ENCODE assay signal across 22 cellular contexts in the genomic region with DNA sequence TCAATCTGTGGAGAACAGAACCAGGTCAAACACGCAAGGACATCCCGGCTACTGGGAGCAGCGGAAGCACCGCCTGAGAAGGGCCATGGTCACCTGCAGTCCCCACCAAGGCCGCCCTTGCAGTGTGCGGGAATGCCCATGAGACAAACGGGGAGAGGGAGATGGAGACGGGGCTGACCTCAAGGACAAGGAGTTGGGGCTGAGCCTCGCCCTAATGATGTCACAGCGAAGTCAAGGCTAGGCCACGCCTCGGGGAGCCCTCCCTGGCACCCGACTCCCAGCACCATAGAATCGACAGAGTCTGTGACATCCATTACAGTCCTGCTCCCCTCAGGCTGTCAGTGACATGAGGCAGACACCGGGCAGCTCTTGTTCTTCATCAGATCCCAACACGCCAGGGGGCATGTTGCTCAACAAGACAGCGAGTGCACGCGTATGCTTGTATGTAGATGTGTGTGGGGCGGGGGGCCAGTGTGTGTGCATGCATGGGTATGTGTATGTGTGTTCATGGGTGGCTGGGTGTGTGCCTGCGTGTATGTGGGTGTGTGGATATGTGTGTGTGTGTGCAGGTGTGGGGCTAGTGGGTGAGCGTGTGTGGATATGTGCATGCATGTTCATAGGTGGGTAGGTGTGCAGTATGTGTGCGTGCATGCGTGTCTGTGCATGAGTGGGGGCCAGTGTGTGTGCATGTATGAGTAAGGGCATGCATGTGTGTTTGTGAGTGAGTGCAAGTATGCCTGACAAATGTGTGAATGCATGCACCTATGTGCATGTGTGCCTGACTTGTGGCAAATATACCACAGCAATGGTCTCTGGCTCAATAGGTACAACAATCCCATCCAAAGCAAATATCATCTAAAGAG. TPM values are rescaled to one million over a fixed set of nuclear protein-coding genes. Genes with fewer than 3 reads are reported as not detected.
DNase-seq lines count a peak whose midpoint lies in the region; ATAC-seq and TF ChIP-seq lines count a peak whose summit lies in the region.
"Had no signal": no experiment of that assay in that cellular context is flagged by ENCODE, and none has a peak within 500 bp of the region (broad histone marks: within the 10 kb centered on the region; RNA-seq: fewer than 3 reads in every experiment).

No MANE protein-coding gene starts in this region.

- ATAC-seq in Right ventricle myocardium superior (ENCODE audit: poor library complexity) = no peak
- ATAC-seq in central memory CD8-positive, alpha-beta T cell (replicated peaks; ENCODE audit: extremely low read depth, poor library complexity, severe bottlenecking) = no peak
- ATAC-seq in GM19035 (IDR thresholded peaks at IDR 0.05; ENCODE audit: unreplicated experiment) = no peak
- ATAC-seq: gastrocnemius medialis had no signal

- H3K4me3 ChIP-seq in right atrium auricular region = no peak overlapping the region
- H3K4me3 ChIP-seq: gastrocnemius medialis, neural progenitor cell had no signal

- peaks cover 8% of the 10 kb centered on the region for H3K36me3 Mint-ChIP-seq in central memory CD8-positive, alpha-beta T cell (ENCODE audit: insufficient read depth)
- H3K36me3 Mint-ChIP-seq in nephron progenitor cell (ENCODE audit: low read depth) (peaks cover 22% of the 10 kb centered on the region), type B pancreatic cell (peaks cover 1% of the 10 kb centered on the region)

- H3K9me3 ChIP-seq in right atrium auricular region = no peaks in the 10 kb centered on the region
- H3K9me3 ChIP-seq: gastrocnemius medialis had no signal

- H3K27me3 ChIP-seq in right atrium auricular region = no peaks in the 10 kb centered on the region
- H3K27me3 ChIP-seq: gastrocnemius medialis, neural progenitor cell had no signal

- H3K27ac ChIP-seq in right atrium auricular region = no peak overlapping the region
- H3K27ac ChIP-seq: epithelial cell of prostate, gastrocnemius medialis, neural progenitor cell, WERI-Rb-1 had no signal

- H3K36me3 ChIP-seq in right atrium auricular region = no peaks in the 10 kb centered on the region
- H3K36me3 ChIP-seq: neural progenitor cell had no signal

- no peak overlapping the region for H3K4me3 Mint-ChIP-seq in central memory CD8-positive, alpha-beta T cell
- H3K4me3 Mint-ChIP-seq in nephron progenitor cell (no peak overlapping the region), type B pancreatic cell (no peak overlapping the region)
- H3K4me3 Mint-ChIP-seq: CD14-positive monocyte, mesothelial cell of epicardium, neural progenitor cell had no signal

- no peak for TF ChIP-seq CTCF in right atrium auricular region (IDR thresholded peaks at IDR 0.05)
- TF ChIP-seq CTCF in nephron progenitor cell (IDR thresholded peaks at IDR 0.05) = no peak
- TF ChIP-seq CTCF in type B pancreatic cell (conservative IDR thresholded peaks at IDR 0.05) = no peak

- H3K4me1 Mint-ChIP-seq in central memory CD8-positive, alpha-beta T cell = no peaks in the 10 kb centered on the region
- H3K4me1 Mint-ChIP-seq in nephron progenitor cell = no peaks in the 10 kb centered on the region
- H3K4me1 Mint-ChIP-seq in type B pancreatic cell (ENCODE audit: unreplicated experiment) = no peaks in the 10 kb centered on the region
- H3K4me1 Mint-ChIP-seq: CD14-positive monocyte, mesothelial cell of epicardium, neural progenitor cell had no signal

- H3K4me1 ChIP-seq in right atrium auricular region = no peaks in the 10 kb centered on the region
- H3K4me1 ChIP-seq: gastrocnemius medialis, neural progenitor cell had no signal

- intact Hi-C loops in Right ventricle myocardium superior (cut with DNase I) = no loop called here

- no peak overlapping the region for H3K27ac Mint-ChIP-seq in central memory CD8-positive, alpha-beta T cell (ENCODE audit: low read depth)
- H3K27ac Mint-ChIP-seq in nephron progenitor cell (peak overlapping the region; percentile 53), type B pancreatic cell (no peak overlapping the region)
- H3K27ac Mint-ChIP-seq: activated T-helper 2 cell treated with anti-CD3 and anti-CD28 coated beads, Interferon-gamma antibody, Interleukin-2, Interleukin-4, amounts not matched to agents 10 μg/mL and 5 μg/mL and 100 μg/mL, durations not matched to agents 14 hours and 24 hours and 36 hours; CD14-positive monocyte; mesothelial cell of epicardium; neural progenitor cell had no signal

- H3K27me3 Mint-ChIP-seq in central memory CD8-positive, alpha-beta T cell = no peaks in the 10 kb centered on the region
- H3K27me3 Mint-ChIP-seq in nephron progenitor cell (ENCODE audit: low read depth, poor library complexity) (peaks cover 2% of the 10 kb centered on the region), type B pancreatic cell (no peaks in the 10 kb centered on the region)

- no peak for TF ChIP-seq POLR2A in erythroblast (IDR thresholded peaks at IDR 0.05; ENCODE audit: low read length)

- no peaks in the 10 kb centered on the region for H3K9me3 Mint-ChIP-seq in central memory CD8-positive, alpha-beta T cell
- H3K9me3 Mint-ChIP-seq in nephron progenitor cell (peaks cover 12% of the 10 kb centered on the region), type B pancreatic cell (no peaks in the 10 kb centered on the region)
- H3K9me3 Mint-ChIP-seq: activated T-helper 2 cell treated with anti-CD3 and anti-CD28 coated beads, Interferon-gamma antibody, Interleukin-2, Interleukin-4, amounts not matched to agents 10 μg/mL and 5 μg/mL and 100 μg/mL, durations not matched to agents 14 hours and 24 hours and 36 hours; neural progenitor cell had no signal

- DNase-seq in right atrium auricular region (ENCODE audit: low spot score) = peak; percentile 43
- DNase-seq in Right ventricle myocardium superior = no peak
- peak; percentile 6 to 11 for DNase-seq in central memory CD8-positive, alpha-beta T cell (ENCODE audit: low spot score in 2 of 2)
- DNase-seq in nephron progenitor cell = no peak
- DNase-seq in type B pancreatic cell (ENCODE audit: extremely low spot score, unreplicated experiment) = peak; percentile 67
- DNase-seq in NCI-H1930 (lab: John Stamatoyannopoulos, UW) = no peak
- DNase-seq in erythroblast (lab: John Stamatoyannopoulos, UW) = no peak
- DNase-seq: ACHN; activated CD4-positive, alpha-beta T cell treated with anti-CD3 and anti-CD28 coated beads, Interleukin-2, amount 50 U/mL, for 48 hours; dermis blood vessel endothelial cell; DMS 273 treated with DMSO at 0.1 percent for 48 hours; GDM1; NCI-H1417 treated with DMSO at 0.1 percent for 48 hours; NCI-H2171 treated with DMSO at 0.1 percent for 48 hours; WERI-Rb-1 had no signal

RNA-seq across cellular contexts. Expression of gene ANKMY1, which starts 57.0 kb away (rescaled TPM):
- total RNA-seq in right atrium auricular region (1 to 10 TPM; 3.7 to 7.9 TPM), Right ventricle myocardium superior (5.6 TPM), type B pancreatic cell (ENCODE audit: low replicate concordance) (13.4 and 16.8 TPM in 2 replicates)

RNA-seq across cellular contexts. Expression of gene DUSP28, which starts 59.4 kb away (rescaled TPM):
- total RNA-seq in right atrium auricular region = 10 to 100 TPM; 12.0 to 17.5 TPM
- 11.5 TPM for total RNA-seq in Right ventricle myocardium superior
- total RNA-seq in type B pancreatic cell (ENCODE audit: low replicate concordance) = 4.3 and 6.4 TPM in 2 replicates

Comparison
In these comparisons a context has a peak if more than half of its experiments do, and no peak if none do; other contexts are left out.
1. DNase-seq: peak in right atrium auricular region (single experiment), central memory CD8-positive, alpha-beta T cell (2 of 2) and type B pancreatic cell (single experiment); none in Right ventricle myocardium superior (single experiment), nephron progenitor cell (single experiment), NCI-H1930 (0 of 2) and erythroblast (0 of 2).